16 cellular contexts compared by ENCODE assay signal in genomic region chr5:62783374-62784057, GRCh38.
DNase-seq lines count a peak whose midpoint lies in the region; ATAC-seq and TF ChIP-seq lines count a peak whose summit lies in the region.
"Had no signal": no experiment of that assay in that cellular context is flagged by ENCODE, and none has a peak within 500 bp of the region (broad histone marks: within the 10 kb centered on the region; RNA-seq: fewer than 3 reads in every experiment).

No MANE protein-coding gene starts in this region.

- WGBS in psoas muscle, 3 donors, result 45 to 68% (median 57%) methylated on average over 5 of the region's 5 CpGs

- ATAC-seq in GM18511 (IDR thresholded peaks at IDR 0.05; ENCODE audit: unreplicated experiment), result peak; percentile 68
- ATAC-seq in GM21390 (IDR thresholded peaks at IDR 0.05; ENCODE audit: unreplicated experiment), result peak; percentile 69
- peak; percentile 44 for ATAC-seq in HG02973 (IDR thresholded peaks at IDR 0.05; ENCODE audit: unreplicated experiment)
- no peak for ATAC-seq in psoas muscle
- no peak for ATAC-seq in HG03469 (IDR thresholded peaks at IDR 0.05; ENCODE audit: unreplicated experiment)
- ATAC-seq: activated CD4-positive, CD25-positive, alpha-beta regulatory T cell treated with anti-CD3 and anti-CD28 coated beads, Interleukin-2, amount 50 U/mL, for 24 hours; effector memory CD8-positive, alpha-beta T cell; natural killer cell; Panc1 had no signal

- H3K36me3 ChIP-seq in psoas muscle (ENCODE audit: insufficient read depth in 1 of 2, low read depth in 1 of 2), result no peaks in the 10 kb centered on the region

- H3K4me1 ChIP-seq in psoas muscle, result no peaks in the 10 kb centered on the region

- H3K27ac ChIP-seq in psoas muscle, result no peak overlapping the region

- no peak for TF ChIP-seq CTCF in psoas muscle (IDR thresholded peaks at IDR 0.05)

- H3K9me3 ChIP-seq in psoas muscle, result no peaks in the 10 kb centered on the region

- DNase-seq in UCSD-AML1 (lab: John Stamatoyannopoulos, UW; ENCODE audit: unreplicated experiment) (peak; percentile 42), psoas muscle (no peak), NOMO-1 treated with dmso at 0.1 percent for 144 hours (lab: John Stamatoyannopoulos, UW; ENCODE audit: unreplicated experiment) (no peak)
- DNase-seq in activated CD8-positive, alpha-beta memory T cell treated with anti-CD3 and anti-CD28 coated beads, Interleukin-2, amount 50 U/mL, for 48 hours, result no peak
- DNase-seq: effector memory CD8-positive, alpha-beta T cell; KG1; natural killer cell; NCI-H1417 treated with DMSO at 0.1 percent for 48 hours; NCI-H446 treated with DMSO at 0.1 percent for 48 hours; T-helper 1 cell had no signal

- intact Hi-C loops in psoas muscle (cut with DNase I), result no loop called here

- H3K27me3 ChIP-seq in psoas muscle (ENCODE audit: insufficient read depth in 3 of 3, low read length in 2 of 3), result no peaks in the 10 kb centered on the region

- H3K4me3 ChIP-seq in psoas muscle, result no peak overlapping the region

Comparison
In these comparisons a context has a peak if more than half of its experiments do, and no peak if none do; other contexts are left out.
1. ATAC-seq: peak in GM18511 (single experiment), GM21390 (single experiment) and HG02973 (single experiment); none in psoas muscle (0 of 4) and HG03469 (single experiment).